Comparison of ENCODE assay signal across 8 cellular contexts in the genomic region with DNA sequence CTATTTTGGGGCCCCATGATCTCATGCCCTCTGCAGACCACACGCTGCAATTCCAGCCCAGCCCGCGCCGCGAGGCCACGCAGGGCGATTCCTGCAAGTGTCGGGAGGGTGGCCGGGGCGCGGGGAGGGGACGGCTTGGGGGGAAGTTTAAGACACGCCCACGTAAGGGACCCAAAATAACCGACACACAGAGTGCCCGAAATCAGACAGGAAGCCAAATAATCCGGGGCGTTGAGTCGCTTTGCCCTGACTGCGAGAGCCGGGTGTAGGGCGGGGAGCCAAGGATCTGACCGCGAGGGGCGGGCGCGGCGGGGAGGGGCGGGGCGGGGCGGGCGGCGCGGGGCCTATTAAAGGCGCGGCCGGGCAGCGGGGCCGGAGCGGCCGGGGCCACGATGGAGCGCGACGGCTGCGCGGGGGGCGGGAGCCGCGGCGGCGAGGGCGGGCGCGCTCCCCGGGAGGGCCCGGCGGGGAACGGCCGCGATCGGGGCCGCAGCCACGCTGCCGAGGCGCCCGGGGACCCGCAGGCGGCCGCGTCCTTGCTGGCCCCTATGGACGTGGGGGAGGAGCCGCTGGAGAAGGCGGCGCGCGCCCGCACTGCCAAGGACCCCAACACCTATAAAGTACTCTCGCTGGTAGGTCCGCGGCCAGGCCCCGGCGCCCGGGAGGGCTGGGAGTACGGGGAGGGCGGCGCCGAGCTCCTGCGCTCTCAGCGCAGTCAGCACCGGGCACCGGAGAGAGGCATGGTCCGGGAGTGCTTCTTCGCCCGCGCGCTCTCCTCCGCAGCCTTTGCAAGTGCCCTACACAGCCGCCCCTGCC. TPM values are rescaled to one million over a fixed set of nuclear protein-coding genes. Genes with fewer than 3 reads are reported as not detected.
DNase-seq lines count a peak whose midpoint lies in the region; ATAC-seq lines count a peak whose summit lies in the region.

A gene (plus strand): TSS at position 377 of the 816 bp plus-strand sequence. CDS start 16 bp downstream, at position 393.

- peak within 1 kb of the TSS; percentile 65 for H3K4me3 ChIP-seq in effector memory CD4-positive, alpha-beta T cell (ENCODE audit: insufficient read depth, low read depth, low read length, poor library complexity, severe bottlenecking)

- no peaks in the 10 kb centered on the region for H3K36me3 ChIP-seq in effector memory CD4-positive, alpha-beta T cell (ENCODE audit: control insufficient read depth, insufficient read depth, low read length)

- no peaks in the 10 kb centered on the region for H3K4me1 ChIP-seq in effector memory CD4-positive, alpha-beta T cell (ENCODE audit: control insufficient read depth, insufficient read depth, low read length, poor library complexity, severe bottlenecking)

- no peak within 1 kb of the TSS for H3K27ac ChIP-seq in effector memory CD4-positive, alpha-beta T cell (ENCODE audit: insufficient read depth, low read length, poor library complexity, severe bottlenecking)

- no peaks in the 10 kb centered on the region for H3K9me3 ChIP-seq in effector memory CD4-positive, alpha-beta T cell (ENCODE audit: control insufficient read depth, low read length)

- DNase-seq in NCI-H774 (lab: John Stamatoyannopoulos, UW) (peak; percentile 76), lung microvascular endothelial cell (ENCODE audit: low read depth in 2 of 2) (peak; percentile 45 to 52), NCI-H128 (lab: John Stamatoyannopoulos, UW; ENCODE audit: unreplicated experiment) (no peak)
- DNase-seq in activated CD8-positive, alpha-beta memory T cell treated with anti-CD3 and anti-CD28 coated beads for 24 hours, result peak; percentile 77
- DNase-seq in effector memory CD4-positive, alpha-beta T cell, result peak; percentile 22 to 43 (median 38)
- peak; percentile 4 to 20 (median 9) for DNase-seq in stimulated activated CD4-positive, alpha-beta T cell treated with anti-CD3 and anti-CD28 coated beads, TNF-alpha, amount 100 ng/mL, for 48 hours (ENCODE audit: low read depth in 3 of 3)

- no peaks in the 10 kb centered on the region for H3K27me3 ChIP-seq in effector memory CD4-positive, alpha-beta T cell (replicated peaks; ENCODE audit: control insufficient read depth, insufficient read depth, low read length, poor library complexity, severe bottlenecking)

- peak; percentile 73 for ATAC-seq in GM18511 (IDR thresholded peaks at IDR 0.05; ENCODE audit: unreplicated experiment)
- peak; percentile 67 for ATAC-seq in HG02973 (IDR thresholded peaks at IDR 0.05; ENCODE audit: unreplicated experiment)

RNA-seq across cellular contexts. Expression of the gene that starts here (rescaled TPM):
- total RNA-seq in lung microvascular endothelial cell, result 0.22 and 0.40 TPM in 2 replicates

Comparison
In these comparisons a context has a peak if more than half of its experiments do, and no peak if none do; other contexts are left out.
1. Peak in DNase-seq in lung microvascular endothelial cell; RNA of the gene not detected or under 1 TPM.